In genomic region chr15:73594109-73594508, GRCh38 we compare ENCODE assay signal across 18 cellular contexts. TPM values are rescaled to one million over a fixed set of nuclear protein-coding genes. Genes with fewer than 3 reads are reported as not detected.
A peak's percentile ranks its signal among the peaks of the same experiment; 100 is the strongest.
DNase-seq lines count a peak whose midpoint lies in the region; ATAC-seq, FAIRE-seq and TF ChIP-seq lines count a peak whose summit lies in the region.
"Had no signal": no experiment of that assay in that cellular context is flagged by ENCODE, and none has a peak within 500 bp of the region (broad histone marks: within the 10 kb centered on the region; RNA-seq: fewer than 3 reads in every experiment).

No MANE protein-coding gene starts in this region.

- H3K36me3 Mint-ChIP-seq in mesothelial cell of epicardium, result peaks cover 20% of the 10 kb centered on the region
- peaks cover 0 to 44% (median 20%) of the 10 kb centered on the region in 3 donors for H3K36me3 Mint-ChIP-seq in CD8-positive, alpha-beta memory T cell
- peaks cover 13% of the 10 kb centered on the region for H3K36me3 Mint-ChIP-seq in HFFc6 (ENCODE audit: low read depth)

- H3K4me1 ChIP-seq in left ventricle myocardium inferior (peaks cover 78% of the 10 kb centered on the region), pancreas (peaks cover 7 to 15% (median 10%) of the 10 kb centered on the region in 3 donors)
- H3K4me1 ChIP-seq in CD8-positive, alpha-beta memory T cell (ENCODE audit: insufficient read depth, low read length), result no peaks in the 10 kb centered on the region
- H3K4me1 ChIP-seq: BLaER1 had no signal

- H3K9me3 ChIP-seq in left ventricle myocardium inferior (replicated peaks) (no peaks in the 10 kb centered on the region), pancreas (no peaks in the 10 kb centered on the region)
- no peaks in the 10 kb centered on the region for H3K9me3 ChIP-seq in CD8-positive, alpha-beta memory T cell (ENCODE audit: low read length)
- H3K9me3 ChIP-seq: BLaER1 had no signal

- H3K9me3 Mint-ChIP-seq in mesothelial cell of epicardium, result no peaks in the 10 kb centered on the region
- H3K9me3 Mint-ChIP-seq in CD8-positive, alpha-beta memory T cell, result no peaks in the 10 kb centered on the region
- H3K9me3 Mint-ChIP-seq in HFFc6, result no peaks in the 10 kb centered on the region
- H3K9me3 Mint-ChIP-seq: CD14-positive monocyte; CD4-positive, alpha-beta memory T cell had no signal

- H3K4me3 ChIP-seq in left ventricle myocardium inferior (no peak overlapping the region), pancreas (no peak overlapping the region)
- no peak overlapping the region for H3K4me3 ChIP-seq in CD8-positive, alpha-beta memory T cell (ENCODE audit: low read length)
- H3K4me3 ChIP-seq: BLaER1 had no signal

- 40 to 41% methylated on average over 2 of the region's 2 CpGs for WGBS in pancreas, 2 donors

- DNase-seq in left ventricle myocardium inferior (no peak), left ventricle myocardium superior (no peak), mesothelial cell of epicardium (ENCODE audit: low spot score in 2 of 2, unreplicated experiment in 2 of 2) (no peak), pancreas (no peak), GM10266 (ENCODE audit: extremely low spot score) (no peak), HFFc6 (no peak)
- no peak for DNase-seq in CD8-positive, alpha-beta memory T cell
- DNase-seq: 8988T; Calu3; CD4-positive, alpha-beta memory T cell; DMS 273 treated with DMSO at 0.1 percent for 48 hours; GDM1; GOT3; H7 had no signal

- H3K27ac ChIP-seq in left ventricle myocardium inferior (replicated peaks) (peak overlapping the region; percentile 5), pancreas (no peak overlapping the region)
- no peak overlapping the region for H3K27ac ChIP-seq in CD8-positive, alpha-beta memory T cell (ENCODE audit: low read depth, low read length)
- H3K27ac ChIP-seq: BLaER1, HL-60 had no signal

- H3K27me3 Mint-ChIP-seq in mesothelial cell of epicardium (ENCODE audit: low read depth), result no peaks in the 10 kb centered on the region
- H3K27me3 Mint-ChIP-seq in CD8-positive, alpha-beta memory T cell, result no peaks in the 10 kb centered on the region
- H3K27me3 Mint-ChIP-seq in HFFc6 (ENCODE audit: insufficient read depth), result no peaks in the 10 kb centered on the region
- H3K27me3 Mint-ChIP-seq: CD4-positive, alpha-beta memory T cell had no signal

- TF ChIP-seq CTCF in left ventricle myocardium inferior (IDR thresholded peaks at IDR 0.05; ENCODE audit: borderline replicate concordance) (no peak), mesothelial cell of epicardium (IDR thresholded peaks at IDR 0.05; ENCODE audit: unreplicated experiment) (no peak), pancreas (IDR thresholded peaks at IDR 0.05) (no peak), GM10266 (IDR thresholded peaks at IDR 0.05; ENCODE audit: control insufficient read depth, insufficient read depth, low read depth, missing control alignments) (no peak), HFFc6 (IDR thresholded peaks at IDR 0.05) (no peak)

- H3K27me3 ChIP-seq in left ventricle myocardium inferior (ENCODE audit: low read depth) (no peaks in the 10 kb centered on the region), pancreas (no peaks in the 10 kb centered on the region)
- no peaks in the 10 kb centered on the region for H3K27me3 ChIP-seq in CD8-positive, alpha-beta memory T cell (ENCODE audit: insufficient read depth, low read length, poor library complexity, severe bottlenecking)
- H3K27me3 ChIP-seq: BLaER1 had no signal

- POLR2A ChIA-PET in CD8-positive, alpha-beta memory T cell (lab: Charles Lee), result no interaction called here

- intact Hi-C loops in left ventricle myocardium inferior (cut with micrococcal nuclease), result no loop called here
- intact Hi-C loops in left ventricle myocardium superior (cut with micrococcal nuclease), result no loop called here
- intact Hi-C loops in pancreas (cut with DNase I), result no loop called here

- CTCF ChIA-PET in CD8-positive, alpha-beta memory T cell (lab: Charles Lee), result no interaction called here

- ATAC-seq in left ventricle myocardium superior (no peak), pancreas (peak; percentile 31 to 70 (median 52))
- ATAC-seq: HCT116 had no signal

- FAIRE-seq in pancreas (lab: Jason Lieb, UNC), result no peak

- H3K27ac Mint-ChIP-seq in mesothelial cell of epicardium (peak overlapping the region; percentile 21), HFFc6 (no peak overlapping the region)
- H3K27ac Mint-ChIP-seq in CD8-positive, alpha-beta memory T cell, result no peak overlapping the region

- H3K36me3 ChIP-seq in left ventricle myocardium inferior, result peaks cover 22% of the 10 kb centered on the region
- peaks cover 0 to under 1% (median 0%) of the 10 kb centered on the region in 3 donors for H3K36me3 ChIP-seq in pancreas
- H3K36me3 ChIP-seq in CD8-positive, alpha-beta memory T cell (ENCODE audit: insufficient read depth, low read length), result no peaks in the 10 kb centered on the region

- H3K4me1 Mint-ChIP-seq in mesothelial cell of epicardium (peaks cover 32% of the 10 kb centered on the region), HFFc6 (ENCODE audit: low read depth) (peaks cover 53% of the 10 kb centered on the region)
- peaks cover 23 to 56% (median 42%) of the 10 kb centered on the region in 3 donors for H3K4me1 Mint-ChIP-seq in CD8-positive, alpha-beta memory T cell

- H3K4me3 Mint-ChIP-seq in mesothelial cell of epicardium (no peak overlapping the region), HFFc6 (no peak overlapping the region)
- no peak overlapping the region for H3K4me3 Mint-ChIP-seq in CD8-positive, alpha-beta memory T cell
- H3K4me3 Mint-ChIP-seq: CD14-positive monocyte; CD4-positive, alpha-beta memory T cell had no signal

RNA-seq across cellular contexts. Expression of gene NPTN, which starts 39.1 kb away (rescaled TPM):
- total RNA-seq in left ventricle myocardium inferior (227 TPM), left ventricle myocardium superior (203 TPM), mesothelial cell of epicardium (102 to 116 TPM (median 109 TPM) in 3 replicates), pancreas (10 to 100 TPM; 27.6 to 57.3 (median 36.8) TPM)
- 10 to 100 TPM; 16.2 to 61.9 TPM for polyA plus RNA-seq in pancreas
- 10 to 100 TPM; 55.8 to 58.5 TPM for total RNA-seq in CD8-positive, alpha-beta memory T cell
- polyA plus RNA-seq in CD8-positive, alpha-beta memory T cell, result 46.1 TPM
- 100 to 1,000 TPM; 183 to 215 (median 204) TPM for total RNA-seq in HFFc6 (2021; fragmentation: NEBNext Ultra II Directional; extraction: Animal tissue kit (Norgen Biotek cat#: 25700))
